ENCODE assay signal across 8 cellular contexts in genomic region chr3:177195242-177195940, GRCh38. TPM values are rescaled to one million over a fixed set of nuclear protein-coding genes. Genes with fewer than 3 reads are reported as not detected.
A peak's percentile ranks its signal among the peaks of the same experiment; 100 is the strongest.
DNase-seq lines count a peak whose midpoint lies in the region; ATAC-seq and TF ChIP-seq lines count a peak whose summit lies in the region.

No MANE protein-coding gene starts in this region.

- H3K27me3 ChIP-seq in DND-41 (ENCODE audit: insufficient read depth, low read length, poor library complexity), result no peaks in the 10 kb centered on the region

- H3K4me3 ChIP-seq in DND-41 (ENCODE audit: low read depth in 1 of 2, low read length in 2 of 2) (peak overlapping the region; percentile 39 to 72), fibroblast of villous mesenchyme (ENCODE audit: low read depth, low read length) (peak overlapping the region; percentile 97)

- peaks cover 28% of the 10 kb centered on the region for H4K20me1 ChIP-seq in DND-41 (ENCODE audit: insufficient read depth, low read length)

- no peaks in the 10 kb centered on the region for H3K27me3 Mint-ChIP-seq in activated CD8-positive, alpha-beta T cell treated with anti-CD3 and anti-CD28 coated beads, Interleukin-2, amount 10 ng/mL, durations not matched to agents 7 days and 5 days (ENCODE audit: low read depth)

- H3K36me3 ChIP-seq in DND-41 (ENCODE audit: insufficient read depth, low read length), result 0 out of 2 replicates have a peak, but pooled peaks cover 4% of the 10 kb centered on the region
- H3K36me3 ChIP-seq in KOPT-K1 (ENCODE audit: insufficient read depth, low read length), result peaks cover 13% of the 10 kb centered on the region

- peaks cover 53% of the 10 kb centered on the region for H3K36me3 Mint-ChIP-seq in activated CD8-positive, alpha-beta T cell treated with anti-CD3 and anti-CD28 coated beads, Interleukin-2, amount 10 ng/mL, durations not matched to agents 7 days and 5 days (ENCODE audit: low read depth)

- POLR2A ChIA-PET in activated CD8-positive, alpha-beta T cell treated with anti-CD3 and anti-CD28 coated beads, Interleukin-2, amount 10 ng/mL, durations not matched to agents 7 days and 5 days (lab: Charles Lee), result interaction anchor here (0.6 to 6.5 kb wide), 11 partner anchors 11 to 237 kb away, joined by 3 to 172 read pairs (median 4); no protein-coding TSS in a partner anchor

- TF ChIP-seq POLR2A in GM18505 (IDR thresholded peaks at IDR 0.05; ENCODE audit: borderline replicate concordance, extremely low read depth, insufficient read depth, insufficient read length), result no peak

- ATAC-seq in DND-41 (ENCODE audit: insufficient read depth, low read depth) (no peak), GM18505 (IDR thresholded peaks at IDR 0.05; ENCODE audit: unreplicated experiment) (no peak), GM19023 (IDR thresholded peaks at IDR 0.05; ENCODE audit: unreplicated experiment) (no peak)
- ATAC-seq in activated CD8-positive, alpha-beta T cell treated with anti-CD3 and anti-CD28 coated beads, Interleukin-2, amount 10 ng/mL, durations not matched to agents 7 days and 5 days, result no peak

- TF ChIP-seq CTCF in DND-41 (IDR thresholded peaks at IDR 0.05; ENCODE audit: borderline replicate concordance, extremely low read depth, low read length, poor library complexity, severe bottlenecking) (no peak), fibroblast of villous mesenchyme (IDR thresholded peaks at IDR 0.05; ENCODE audit: insufficient read depth, low read depth, low read length) (no peak)

- H3K4me1 ChIP-seq in DND-41 (ENCODE audit: insufficient read depth, low read length), result peaks cover 57% of the 10 kb centered on the region

- no peak overlapping the region for H2AFZ ChIP-seq in DND-41 (ENCODE audit: low read depth, low read length)

- CTCF ChIA-PET in activated CD8-positive, alpha-beta T cell treated with anti-CD3 and anti-CD28 coated beads, Interleukin-2, amount 10 ng/mL, durations not matched to agents 7 days and 5 days (lab: Charles Lee), result interaction anchor here (1.1 to 5.7 kb wide), 5 partner anchors 36 to 164 kb away, joined by 3 to 57 read pairs (median 8); no protein-coding TSS in a partner anchor

- peaks cover 63% of the 10 kb centered on the region for H3K79me2 ChIP-seq in DND-41 (ENCODE audit: insufficient read depth, low read length)

- H3K9ac ChIP-seq in DND-41 (ENCODE audit: low read depth, low read length), result peak overlapping the region; percentile 94

- peaks cover 66% of the 10 kb centered on the region for H3K4me1 Mint-ChIP-seq in activated CD8-positive, alpha-beta T cell treated with anti-CD3 and anti-CD28 coated beads, Interleukin-2, amount 10 ng/mL, durations not matched to agents 7 days and 5 days (ENCODE audit: low read depth)

- peak overlapping the region; percentile 66 for H3K4me2 ChIP-seq in DND-41 (ENCODE audit: insufficient read depth, low read length)

- H3K4me3 Mint-ChIP-seq in activated CD8-positive, alpha-beta T cell treated with anti-CD3 and anti-CD28 coated beads, Interleukin-2, amount 10 ng/mL, durations not matched to agents 7 days and 5 days, result peak overlapping the region; percentile 98

- no peaks in the 10 kb centered on the region for H3K9me3 Mint-ChIP-seq in activated CD8-positive, alpha-beta T cell treated with anti-CD3 and anti-CD28 coated beads, Interleukin-2, amount 10 ng/mL, durations not matched to agents 7 days and 5 days (ENCODE audit: insufficient read depth)

- H3K27ac Mint-ChIP-seq in activated CD8-positive, alpha-beta T cell treated with anti-CD3 and anti-CD28 coated beads, Interleukin-2, amount 10 ng/mL, durations not matched to agents 7 days and 5 days, result peak overlapping the region; percentile 99

- H3K27ac ChIP-seq in DND-41 (ENCODE audit: low read length) (peak overlapping the region; percentile 99), KOPT-K1 (ENCODE audit: low read depth, low read length, poor library complexity, severe bottlenecking) (peak overlapping the region; percentile 97)

- peak; percentile 46 for DNase-seq in DND-41
- peak; percentile 38 for DNase-seq in activated CD8-positive, alpha-beta T cell treated with anti-CD3 and anti-CD28 coated beads, Interleukin-2, amount 10 ng/mL, durations not matched to agents 7 days and 5 days
- peak; percentile 57 for DNase-seq in fibroblast of villous mesenchyme (ENCODE audit: low read depth)
- peak; percentile 49 for DNase-seq in pons (ENCODE audit: low spot score)
- no peak for DNase-seq in NCI-H187 treated with DMSO at 0.1 percent for 48 hours (lab: John Stamatoyannopoulos, UW)

- H3K9me3 ChIP-seq in DND-41 (ENCODE audit: insufficient read depth, low read length, severe bottlenecking), result no peaks in the 10 kb centered on the region
- no peaks in the 10 kb centered on the region for H3K9me3 ChIP-seq in KOPT-K1 (ENCODE audit: insufficient read depth, low read length, poor library complexity, severe bottlenecking)

RNA-seq across cellular contexts. Expression of gene TBL1XR1, which starts 1.9 kb away (rescaled TPM):
- 100 to 1,000 TPM; 165 to 166 TPM for total RNA-seq in activated CD8-positive, alpha-beta T cell treated with anti-CD3 and anti-CD28 coated beads, Interleukin-2, amount 10 ng/mL, durations not matched to agents 7 days and 5 days
- 107 and 161 TPM in 2 replicates for total RNA-seq in fibroblast of villous mesenchyme
